ENCODE assay signal across 16 cellular contexts in the genomic region with DNA sequence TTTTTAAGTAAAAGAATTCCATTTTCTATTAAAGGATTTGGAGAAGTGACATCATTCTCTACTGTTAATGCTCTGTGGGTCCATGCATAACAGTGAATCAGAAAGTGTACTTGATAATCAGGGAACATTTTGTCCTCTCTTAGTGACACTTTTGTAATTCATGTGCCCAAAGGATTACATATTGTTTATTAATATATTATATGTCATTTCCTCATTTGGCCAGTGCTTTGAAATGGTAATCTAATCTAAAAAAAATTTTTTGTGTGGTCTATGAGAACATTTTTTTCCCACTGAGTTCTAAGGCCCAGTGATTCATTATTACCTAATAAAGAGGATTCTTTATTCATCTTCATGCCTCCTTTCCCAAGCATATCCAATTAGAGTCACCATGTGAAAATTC.
DNase-seq lines count a peak whose midpoint lies in the region; ATAC-seq and TF ChIP-seq lines count a peak whose summit lies in the region.
"Had no signal": no experiment of that assay in that cellular context is flagged by ENCODE, and none has a peak within 500 bp of the region (broad histone marks: within the 10 kb centered on the region; RNA-seq: fewer than 3 reads in every experiment).

No MANE protein-coding gene starts in this region.

- ATAC-seq in right cardiac atrium (peak; percentile 91 to 92), HG03378 (IDR thresholded peaks at IDR 0.05; ENCODE audit: unreplicated experiment) (no peak)
- ATAC-seq: activated naive CD8-positive, alpha-beta T cell treated with anti-CD3 and anti-CD28 coated beads, Interleukin-2, amount 50 U/mL, for 24 hours; natural killer cell had no signal

- H3K36me3 Mint-ChIP-seq in HFFc6 (ENCODE audit: low read depth) (peaks cover 8% of the 10 kb centered on the region), chondrocyte (ENCODE audit: low read depth) (no peaks in the 10 kb centered on the region), endothelial cell (ENCODE audit: low read depth, unreplicated experiment) (no peaks in the 10 kb centered on the region)
- H3K36me3 Mint-ChIP-seq: natural killer cell had no signal

- no peak overlapping the region for H3K4me3 ChIP-seq in right cardiac atrium (ENCODE audit: low read length)
- H3K4me3 ChIP-seq: SJSA1, skin epidermis had no signal

- H3K4me1 ChIP-seq in right cardiac atrium (ENCODE audit: control insufficient read depth, insufficient read depth, low read length), result peaks cover 4% of the 10 kb centered on the region

- TF ChIP-seq CTCF in HFFc6 (IDR thresholded peaks at IDR 0.05), result no peak
- TF ChIP-seq CTCF in chondrocyte (IDR thresholded peaks at IDR 0.05), result no peak
- no peak for TF ChIP-seq CTCF in endothelial cell (IDR thresholded peaks at IDR 0.05; ENCODE audit: unreplicated experiment)

- intact Hi-C loops in right cardiac atrium (cut with DNase I), result no loop called here

- no peaks in the 10 kb centered on the region for H3K27me3 Mint-ChIP-seq in HFFc6 (ENCODE audit: insufficient read depth)
- H3K27me3 Mint-ChIP-seq in chondrocyte (ENCODE audit: low read depth), result no peaks in the 10 kb centered on the region
- no peaks in the 10 kb centered on the region for H3K27me3 Mint-ChIP-seq in endothelial cell (ENCODE audit: unreplicated experiment)
- H3K27me3 Mint-ChIP-seq: activated B cell treated with CpG ODN at 0.5 μM for 24 hours; activated naive CD8-positive, alpha-beta T cell treated with anti-CD3 and anti-CD28 coated beads, Interleukin-2, amount 50 U/mL, for 24 hours had no signal

- H3K4me1 Mint-ChIP-seq in HFFc6 (ENCODE audit: low read depth) (peaks cover 41% of the 10 kb centered on the region), chondrocyte (ENCODE audit: low read depth) (peaks cover 11% of the 10 kb centered on the region), endothelial cell (ENCODE audit: unreplicated experiment) (no peaks in the 10 kb centered on the region)
- H3K4me1 Mint-ChIP-seq: activated B cell treated with CpG ODN at 0.5 μM for 24 hours; activated naive CD8-positive, alpha-beta T cell treated with anti-CD3 and anti-CD28 coated beads, Interleukin-2, amount 50 U/mL, for 24 hours; natural killer cell had no signal

- peak; percentile 58 for DNase-seq in A172 (ENCODE audit: low spot score)
- DNase-seq in HFFc6, result peak; percentile 54
- DNase-seq in chondrocyte (ENCODE audit: low spot score), result no peak
- no peak for DNase-seq in right cardiac atrium
- DNase-seq in NCI-H128 (lab: John Stamatoyannopoulos, UW; ENCODE audit: unreplicated experiment), result no peak
- no peak for DNase-seq in HT-29 (ENCODE audit: low spot score)
- no peak for DNase-seq in endothelial cell (ENCODE audit: low spot score)
- DNase-seq: ACHN; activated B cell treated with CpG ODN at 0.5 μM for 24 hours; activated naive CD8-positive, alpha-beta T cell treated with anti-CD3 and anti-CD28 coated beads, Interleukin-2, amount 50 U/mL, for 24 hours; DND-41; natural killer cell; NCI-H1930 had no signal

- no peaks in the 10 kb centered on the region for H3K27me3 ChIP-seq in right cardiac atrium (ENCODE audit: control insufficient read depth, insufficient read depth)
- H3K27me3 ChIP-seq: SJSA1 had no signal

- H3K27ac ChIP-seq in right cardiac atrium (ENCODE audit: low read length), result no peak overlapping the region
- H3K27ac ChIP-seq: SJSA1 had no signal

- no peaks in the 10 kb centered on the region for H3K9me3 Mint-ChIP-seq in HFFc6
- no peaks in the 10 kb centered on the region for H3K9me3 Mint-ChIP-seq in chondrocyte (ENCODE audit: low read depth)
- H3K9me3 Mint-ChIP-seq in endothelial cell (ENCODE audit: unreplicated experiment), result no peaks in the 10 kb centered on the region
- H3K9me3 Mint-ChIP-seq: activated B cell treated with CpG ODN at 0.5 μM for 24 hours; activated naive CD8-positive, alpha-beta T cell treated with anti-CD3 and anti-CD28 coated beads, Interleukin-2, amount 50 U/mL, for 24 hours had no signal

- H3K9me3 ChIP-seq in right cardiac atrium (ENCODE audit: control insufficient read depth, low read length), result no peaks in the 10 kb centered on the region
- H3K9me3 ChIP-seq: SJSA1 had no signal

- peak overlapping the region; percentile 71 for H3K27ac Mint-ChIP-seq in HFFc6
- peak overlapping the region; percentile 79 for H3K27ac Mint-ChIP-seq in chondrocyte (ENCODE audit: unreplicated experiment)
- no peak overlapping the region for H3K27ac Mint-ChIP-seq in endothelial cell (ENCODE audit: unreplicated experiment)
- H3K27ac Mint-ChIP-seq: activated B cell treated with CpG ODN at 0.5 μM for 24 hours; activated naive CD8-positive, alpha-beta T cell treated with anti-CD3 and anti-CD28 coated beads, Interleukin-2, amount 50 U/mL, for 24 hours; natural killer cell had no signal

- H3K4me3 Mint-ChIP-seq in HFFc6 (no peak overlapping the region), chondrocyte (ENCODE audit: unreplicated experiment) (no peak overlapping the region), endothelial cell (ENCODE audit: unreplicated experiment) (no peak overlapping the region)
- H3K4me3 Mint-ChIP-seq: activated B cell treated with CpG ODN at 0.5 μM for 24 hours; activated naive CD8-positive, alpha-beta T cell treated with anti-CD3 and anti-CD28 coated beads, Interleukin-2, amount 50 U/mL, for 24 hours; natural killer cell had no signal

Comparison
In these comparisons a context has a peak if more than half of its experiments do, and no peak if none do; other contexts are left out.
1. DNase-seq: peak in A172 (single experiment) and HFFc6 (single experiment); none in chondrocyte (single experiment), right cardiac atrium (0 of 3), NCI-H128 (single experiment), HT-29 (single experiment) and endothelial cell (single experiment).